Comparison of ENCODE assay signal across 8 cellular contexts in the genomic region with DNA sequence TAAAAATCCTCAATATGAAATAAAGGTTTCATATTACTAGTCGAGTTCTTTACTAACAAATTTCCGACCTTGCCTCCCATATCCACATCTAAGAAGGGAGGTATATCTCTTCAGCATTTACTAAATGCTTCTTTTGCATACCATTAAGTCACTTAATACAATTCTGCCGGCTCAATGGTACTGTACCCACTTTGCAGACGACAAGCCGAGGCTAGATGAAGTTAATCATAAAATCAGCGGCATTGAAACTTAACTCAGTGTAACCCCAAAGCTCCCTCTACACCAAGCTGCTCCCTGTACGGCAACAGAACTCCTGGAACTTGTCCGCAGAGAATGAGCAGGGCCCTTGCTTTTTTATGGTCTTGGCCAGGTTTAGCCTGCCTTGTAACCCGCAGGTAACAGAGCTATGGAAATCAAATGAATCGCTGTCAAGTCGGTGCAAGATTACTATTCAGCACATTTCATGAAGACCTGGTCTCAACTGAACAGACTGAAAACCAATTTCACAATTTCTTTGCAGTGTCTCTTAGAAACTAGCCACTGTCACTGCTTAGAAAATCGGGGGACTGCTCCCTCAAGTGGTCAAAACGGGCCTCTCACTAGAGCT. TPM values are rescaled to one million over a fixed set of nuclear protein-coding genes. Genes with fewer than 3 reads are reported as not detected.
DNase-seq lines count a peak whose midpoint lies in the region; ATAC-seq, FAIRE-seq and TF ChIP-seq lines count a peak whose summit lies in the region.

No MANE protein-coding gene starts in this region.

- DNase-seq in BJ (ENCODE audit: low read depth) (no peak), NB4 (ENCODE audit: low read depth) (no peak), nephron progenitor cell (no peak), RPMI8226 (no peak), H54 (ENCODE audit: insufficient read length, low spot score) (no peak), SKM-1 (lab: John Stamatoyannopoulos, UW; ENCODE audit: unreplicated experiment) (no peak)

- H3K9ac ChIP-seq in endocrine pancreas (ENCODE audit: control insufficient read depth, insufficient read depth, low read length): peak overlapping the region; percentile 82

- H3K36me3 ChIP-seq in BJ (ENCODE audit: control insufficient read depth, insufficient read depth, low read length) (no peaks in the 10 kb centered on the region), endocrine pancreas (ENCODE audit: control insufficient read depth, insufficient read depth, low read length) (no peaks in the 10 kb centered on the region)

- H3K9me3 Mint-ChIP-seq in nephron progenitor cell: peaks cover 4% of the 10 kb centered on the region

- TF ChIP-seq CTCF in BJ (IDR thresholded peaks at IDR 0.05; ENCODE audit: insufficient read depth, low read depth, low read length) (no peak), NB4 (IDR thresholded peaks at IDR 0.05; ENCODE audit: low read depth, low read length) (peak; percentile 49), nephron progenitor cell (IDR thresholded peaks at IDR 0.05) (no peak)

- no peaks in the 10 kb centered on the region for H3K27me3 Mint-ChIP-seq in nephron progenitor cell (ENCODE audit: low read depth, poor library complexity)

- no peaks in the 10 kb centered on the region for H3K9me3 ChIP-seq in endocrine pancreas (ENCODE audit: control insufficient read depth, low read length)

- FAIRE-seq in H54 (lab: Jason Lieb, UNC): no peak

- H3K4me3 ChIP-seq in BJ (ENCODE audit: low read depth, low read length) (peak overlapping the region; percentile 48), NB4 (ENCODE audit: low read depth, low read length) (peak overlapping the region; percentile 98), endocrine pancreas (ENCODE audit: control insufficient read depth, insufficient read depth, low read length) (peak overlapping the region; percentile 97)

- CTCF ChIA-PET in BJ (lab: Yijun Ruan, JAX): interaction anchor here (0.6 to 9.1 kb wide), 45 partner anchors 9 to 1510 kb away, joined by 3 to 92 read pairs (median 4); a partner anchor contains a TSS

- H3K27me3 ChIP-seq in BJ (ENCODE audit: control insufficient read depth, insufficient read depth, low read length) (no peaks in the 10 kb centered on the region), endocrine pancreas (ENCODE audit: control insufficient read depth, insufficient read depth, low read length) (no peaks in the 10 kb centered on the region)

- peaks cover 64% of the 10 kb centered on the region for H3K4me1 Mint-ChIP-seq in nephron progenitor cell

- H3K4me3 Mint-ChIP-seq in nephron progenitor cell: peak overlapping the region; percentile 97

- peak overlapping the region; percentile 99 for H3K27ac Mint-ChIP-seq in nephron progenitor cell

- POLR2A ChIA-PET in BJ (lab: Charles Lee): interaction anchor here (0.6 kb wide), 2 partner anchors 423 to 574 kb away, joined by 3 to 4 read pairs; no protein-coding TSS in a partner anchor

- H3K36me3 Mint-ChIP-seq in nephron progenitor cell (ENCODE audit: low read depth): peaks cover 27% of the 10 kb centered on the region

- no peak for TF ChIP-seq POLR2A in NB4 (IDR thresholded peaks at IDR 0.05; ENCODE audit: extremely low read depth, insufficient read length)
- no peak for TF ChIP-seq POLR2A in H54 (IDR thresholded peaks at IDR 0.05; ENCODE audit: low read depth, low read length)

- H3K4me1 ChIP-seq in endocrine pancreas (ENCODE audit: control insufficient read depth, insufficient read depth, low read length): peaks cover 20% of the 10 kb centered on the region

- ATAC-seq in GM21423 (IDR thresholded peaks at IDR 0.05; ENCODE audit: unreplicated experiment): peak; percentile 0

RNA-seq across cellular contexts. Expression of a gene that starts 0.7 kb away (rescaled TPM):
- polyA plus RNA-seq in BJ (2011; rRNA removed): 11.6 and 18.4 TPM in 2 replicates
- 24.6 and 25.6 TPM in 2 replicates for polyA minus RNA-seq in BJ (2011; rRNA and poly(A)+ RNA removed)

RNA-seq across cellular contexts. Expression of a gene that starts 0.9 kb away (rescaled TPM):
- 7.7 and 8.3 TPM in 2 replicates for polyA plus RNA-seq in BJ (2011; rRNA removed)
- 5.9 and 7.3 TPM in 2 replicates for polyA minus RNA-seq in BJ (2011; rRNA and poly(A)+ RNA removed)

Comparison
In these comparisons a context has a peak if more than half of its experiments do, and no peak if none do; other contexts are left out.
1. H3K4me3 ChIP-seq: peak in every context shown above with its lines; median percentile 98 in NB4; 97 in endocrine pancreas; 48 in BJ.